1 cellular context compared by ENCODE assay signal in genomic region chr17:2189231-2189630, GRCh38.
TF ChIP-seq lines count a peak whose summit lies in the region.

No MANE protein-coding gene starts in this region.

TF ChIP-seq in SK-N-SH, 30 proteins besides CTCF, POLR2A, EP300 and RAD21 (continued from another document):
- no peak for TF ChIP-seq RFX5 (IDR thresholded peaks at IDR 0.05; ENCODE audit: low read length)
- no peak for TF ChIP-seq GABPA (IDR thresholded peaks at IDR 0.05; ENCODE audit: low read depth)
- no peak for TF ChIP-seq NFIC (IDR thresholded peaks at IDR 0.05; ENCODE audit: borderline replicate concordance)
- no peak for TF ChIP-seq ZBTB33 (IDR thresholded peaks at IDR 0.05; ENCODE audit: borderline replicate concordance, low read depth)
- no peak for TF ChIP-seq TEAD4 (IDR thresholded peaks at IDR 0.05; ENCODE audit: borderline replicate concordance, insufficient read depth)
- no peak for TF ChIP-seq MXI1 (IDR thresholded peaks at IDR 0.05; ENCODE audit: low read depth, low read length)
- TF ChIP-seq SMC3 (IDR thresholded peaks at IDR 0.05; ENCODE audit: low read depth, low read length) = no peak
